ENCODE assay signal across 8 cellular contexts in genomic region chr7:73154586-73155038, GRCh38.
DNase-seq lines count a peak whose midpoint lies in the region; ATAC-seq and TF ChIP-seq lines count a peak whose summit lies in the region.
"Not testable (repeated sequence)": the region's sequence is repeated elsewhere in the genome, so short reads cannot be mapped to it uniquely, and the experiment has no call there.

No MANE protein-coding gene starts in this region.

- H3K27me3 ChIP-seq in CD8-positive, alpha-beta memory T cell (ENCODE audit: insufficient read depth, low read length, poor library complexity, severe bottlenecking) = not testable (repeated sequence)

- not testable (repeated sequence) for H3K4me1 Mint-ChIP-seq in CD8-positive, alpha-beta memory T cell; activated naive CD4-positive, alpha-beta T cell treated with anti-CD3 and anti-CD28 coated beads, Interleukin-2, amount 50 U/mL, for 24 hours; nephron progenitor cell

- peak; percentile 72 to 92 (median 85) for DNase-seq in CD8-positive, alpha-beta memory T cell
- DNase-seq in T-helper 9 cell (peak; percentile 57), glomerular visceral epithelial cell (ENCODE audit: extremely low spot score) (peak; percentile 60), nephron progenitor cell (peak; percentile 81)
- DNase-seq in stimulated activated CD8-positive, alpha-beta memory T cell treated with anti-CD3 and anti-CD28 coated beads, Interleukin-15, amount 100 ng/mL, for 48 hours (ENCODE audit: low read depth in 2 of 2) = peak; percentile 57 to 75

- POLR2A ChIA-PET in CD8-positive, alpha-beta memory T cell (lab: Charles Lee) = not testable (repeated sequence)

- not testable (repeated sequence) for H3K27ac ChIP-seq in CD8-positive, alpha-beta memory T cell (ENCODE audit: low read depth, low read length)

- CTCF ChIA-PET in CD8-positive, alpha-beta memory T cell (lab: Charles Lee) = not testable (repeated sequence)

- H3K4me3 ChIP-seq in CD8-positive, alpha-beta memory T cell (ENCODE audit: low read length) = not testable (repeated sequence)

- H3K27ac Mint-ChIP-seq in CD8-positive, alpha-beta memory T cell; activated naive CD4-positive, alpha-beta T cell treated with anti-CD3 and anti-CD28 coated beads, Interleukin-2, amount 50 U/mL, for 24 hours; nephron progenitor cell: not testable (repeated sequence)

- not testable (repeated sequence) for H3K9me3 ChIP-seq in CD8-positive, alpha-beta memory T cell (ENCODE audit: low read length)

- TF ChIP-seq CTCF in nephron progenitor cell (IDR thresholded peaks at IDR 0.05) = not testable (repeated sequence)

- peak overlapping the region; percentile 60 to 76 (median 69) for H3K4me3 Mint-ChIP-seq in CD8-positive, alpha-beta memory T cell
- peak overlapping the region; percentile 78 for H3K4me3 Mint-ChIP-seq in activated naive CD4-positive, alpha-beta T cell treated with anti-CD3 and anti-CD28 coated beads, Interleukin-2, amount 50 U/mL, for 24 hours
- H3K4me3 Mint-ChIP-seq in nephron progenitor cell = peak overlapping the region; percentile 73

- ATAC-seq in GM21723 (IDR thresholded peaks at IDR 0.05; ENCODE audit: unreplicated experiment) = peak; percentile 86
- ATAC-seq in HG03457 (IDR thresholded peaks at IDR 0.05; ENCODE audit: unreplicated experiment) = peak; percentile 81

- not testable (repeated sequence) for H3K9me3 Mint-ChIP-seq in CD8-positive, alpha-beta memory T cell; activated naive CD4-positive, alpha-beta T cell treated with anti-CD3 and anti-CD28 coated beads, Interleukin-2, amount 50 U/mL, for 24 hours; nephron progenitor cell

- not testable (repeated sequence) for H3K4me1 ChIP-seq in CD8-positive, alpha-beta memory T cell (ENCODE audit: insufficient read depth, low read length)

- H3K36me3 ChIP-seq in CD8-positive, alpha-beta memory T cell (ENCODE audit: insufficient read depth, low read length) = not testable (repeated sequence)

- not testable (repeated sequence) for H3K27me3 Mint-ChIP-seq in CD8-positive, alpha-beta memory T cell; activated naive CD4-positive, alpha-beta T cell treated with anti-CD3 and anti-CD28 coated beads, Interleukin-2, amount 50 U/mL, for 24 hours; nephron progenitor cell (ENCODE audit: low read depth, poor library complexity)

- H3K36me3 Mint-ChIP-seq in CD8-positive, alpha-beta memory T cell; activated naive CD4-positive, alpha-beta T cell treated with anti-CD3 and anti-CD28 coated beads, Interleukin-2, amount 50 U/mL, for 24 hours; nephron progenitor cell (ENCODE audit: low read depth): not testable (repeated sequence)
